In genomic region chr11:46616551-46617450, GRCh38 we compare ENCODE assay signal across 8 cellular contexts. TPM values are rescaled to one million over a fixed set of nuclear protein-coding genes. Genes with fewer than 3 reads are reported as not detected.
A peak's percentile ranks its signal among the peaks of the same experiment; 100 is the strongest.
DNase-seq lines count a peak whose midpoint lies in the region; ATAC-seq and TF ChIP-seq lines count a peak whose summit lies in the region.

TSS of gene HARBI1 (minus strand) at chr11:46617227. CDS start at chr11:46616237, 990 bp downstream.

- H3K27ac ChIP-seq in HUES64 (ENCODE audit: low read depth, low read length) (peak within 1 kb of the TSS; percentile 96), OCI-LY3 (ENCODE audit: low read length) (peak within 1 kb of the TSS; percentile 79), esophagus (ENCODE audit: low read depth in 2 of 2, low read length in 1 of 2) (peak within 1 kb of the TSS; percentile 98 to 99)

- no peak for TF ChIP-seq CTCF in OCI-LY3 (IDR thresholded peaks at IDR 0.05; ENCODE audit: low read depth, low read length)

- peak within 1 kb of the TSS; percentile 97 for H2AFZ ChIP-seq in OCI-LY3 (ENCODE audit: low read depth, low read length)

- H3K9me3 ChIP-seq in HUES64 (ENCODE audit: insufficient read depth, low read depth, low read length) (no peaks in the 10 kb centered on the region), OCI-LY3 (ENCODE audit: insufficient read depth, low read length) (no peaks in the 10 kb centered on the region), esophagus (ENCODE audit: control insufficient read depth in 2 of 2, insufficient read depth in 1 of 2, low read depth in 1 of 2, low read length in 1 of 2) (no peaks in the 10 kb centered on the region), mucosa of stomach (ENCODE audit: control insufficient read depth, low read length) (no peaks in the 10 kb centered on the region)

- H3K36me3 ChIP-seq in HUES64 (ENCODE audit: insufficient read depth, low read length) (peaks cover 10% of the 10 kb centered on the region), OCI-LY3 (replicated peaks; ENCODE audit: low read depth, low read length) (no peaks in the 10 kb centered on the region), esophagus (ENCODE audit: control insufficient read depth in 2 of 2, insufficient read depth in 2 of 2, low read length in 1 of 2) (no peaks in the 10 kb centered on the region), mucosa of stomach (ENCODE audit: control insufficient read depth, insufficient read depth, low read length) (no peaks in the 10 kb centered on the region)

- WGBS in HUES64, result 4% methylated on average over 44 of the region's 44 CpGs
- 1% methylated on average over 31 to 44 of the region's 44 CpGs for WGBS in esophagus, 2 donors

- peak; percentile 92 for DNase-seq in DMS 273 (lab: John Stamatoyannopoulos, UW; ENCODE audit: unreplicated experiment)
- DNase-seq in activated T-cell treated with anti-CD3 and anti-CD28 coated beads, Interleukin-2, amount 50 U/mL, for 1 hour, result peak; percentile 93
- peak; percentile 95 for DNase-seq in stimulated activated CD8-positive, alpha-beta memory T cell treated with anti-CD3 and anti-CD28 coated beads, Interleukin-4, amount 100 ng/mL, for 48 hours

- no peaks in the 10 kb centered on the region for H4K20me1 ChIP-seq in OCI-LY3 (ENCODE audit: insufficient read depth, low read length)

- H3K4me3 ChIP-seq in HUES64 (ENCODE audit: low read length) (peak within 1 kb of the TSS; percentile 100), OCI-LY3 (ENCODE audit: low read length) (peak within 1 kb of the TSS; percentile 96), esophagus (ENCODE audit: low read depth in 1 of 2, low read length in 2 of 2) (peak within 1 kb of the TSS; percentile 80 to 99), mucosa of stomach (ENCODE audit: low read length) (peak within 1 kb of the TSS; percentile 66)

- peaks cover 27% of the 10 kb centered on the region for H3K79me2 ChIP-seq in OCI-LY3 (ENCODE audit: low read length)

- H3K4me1 ChIP-seq in HUES64 (ENCODE audit: insufficient read depth, low read length) (peaks cover 15% of the 10 kb centered on the region; the same call in 1 of the 2 replicates), OCI-LY3 (ENCODE audit: low read length) (peaks cover 13% of the 10 kb centered on the region), esophagus (ENCODE audit: control insufficient read depth in 2 of 2, insufficient read depth in 2 of 2, low read length in 1 of 2) (peaks cover 0 to 10% of the 10 kb centered on the region in 2 donors), mucosa of stomach (ENCODE audit: control insufficient read depth, insufficient read depth, low read length) (peaks cover 18% of the 10 kb centered on the region)

- ATAC-seq in GM21515 (IDR thresholded peaks at IDR 0.05; ENCODE audit: unreplicated experiment), result peak; percentile 89

- H3K27me3 ChIP-seq in HUES64 (ENCODE audit: insufficient read depth, low read length) (no peaks in the 10 kb centered on the region), OCI-LY3 (ENCODE audit: low read depth, low read length) (no peaks in the 10 kb centered on the region), esophagus (ENCODE audit: control insufficient read depth in 1 of 2, insufficient read depth in 2 of 2, low read length in 2 of 2) (no peaks in the 10 kb centered on the region), mucosa of stomach (ENCODE audit: control insufficient read depth, insufficient read depth, low read length) (no peaks in the 10 kb centered on the region)

- H3K9ac ChIP-seq in HUES64 (ENCODE audit: low read depth, low read length), result peak within 1 kb of the TSS; percentile 100
- peak within 1 kb of the TSS; percentile 92 for H3K9ac ChIP-seq in OCI-LY3 (ENCODE audit: low read length)
- H3K9ac ChIP-seq in mucosa of stomach (ENCODE audit: low read length), result peak within 1 kb of the TSS; percentile 99

- H3K4me2 ChIP-seq in OCI-LY3 (ENCODE audit: low read length), result peak within 1 kb of the TSS; percentile 81

RNA-seq across cellular contexts. Expression of gene HARBI1, which starts in this region (rescaled TPM):
- polyA plus RNA-seq in HUES64 (2013, experiment 1 of 2), result 4.2 TPM
- polyA plus RNA-seq in HUES64 (2013, experiment 2 of 2), result 4.0 TPM
- 1 to 10 TPM; 1.7 to 2.8 TPM for polyA plus RNA-seq in esophagus

Comparison
In these comparisons a context has a peak if more than half of its experiments do, and no peak if none do; other contexts are left out.
1. Peak in every context shown above with its lines: DNase-seq, ATAC-seq, H3K4me3 ChIP-seq and H3K27ac ChIP-seq.